In the genomic region with DNA sequence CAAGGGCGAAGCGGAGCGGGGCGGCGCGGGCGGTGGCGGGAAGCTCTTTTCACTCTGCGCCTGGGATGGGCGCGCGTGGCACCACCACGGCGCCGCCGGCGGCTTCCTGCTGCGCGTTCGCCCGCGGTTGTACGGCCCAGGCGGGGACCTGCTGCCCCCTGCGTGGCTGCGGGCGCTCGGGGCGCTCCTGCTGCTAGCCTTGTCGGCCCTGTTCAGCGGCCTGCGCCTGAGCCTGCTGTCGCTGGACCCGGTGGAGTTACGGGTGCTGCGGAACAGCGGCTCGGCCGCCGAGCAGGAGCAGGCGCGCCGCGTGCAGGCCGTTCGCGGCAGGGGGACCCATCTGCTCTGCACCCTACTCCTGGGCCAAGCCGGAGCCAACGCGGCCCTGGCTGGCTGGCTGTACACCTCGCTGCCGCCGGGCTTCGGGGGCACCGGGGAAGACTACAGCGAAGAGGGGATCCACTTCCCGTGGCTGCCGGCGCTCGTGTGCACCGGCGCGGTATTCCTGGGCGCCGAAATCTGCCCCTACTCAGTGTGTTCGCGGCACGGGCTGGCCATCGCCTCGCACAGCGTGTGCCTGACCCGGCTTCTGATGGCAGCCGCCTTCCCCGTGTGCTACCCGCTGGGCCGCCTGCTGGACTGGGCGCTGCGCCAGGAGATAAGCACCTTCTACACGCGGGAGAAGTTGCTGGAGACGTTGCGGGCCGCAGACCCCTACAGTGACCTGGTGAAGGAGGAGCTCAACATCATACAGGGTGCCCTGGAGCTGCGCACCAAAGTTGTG, we compare ENCODE assay signal across 9 cellular contexts. TPM values are rescaled to one million over a fixed set of nuclear protein-coding genes. Genes with fewer than 3 reads are reported as not detected.
A peak's percentile ranks its signal among the peaks of the same experiment; 100 is the strongest.
DNase-seq lines count a peak whose midpoint lies in the region; ATAC-seq, FAIRE-seq and TF ChIP-seq lines count a peak whose summit lies in the region.
"Had no signal": no experiment of that assay in that cellular context is flagged by ENCODE, and none has a peak within 500 bp of the region (broad histone marks: within the 10 kb centered on the region; RNA-seq: fewer than 3 reads in every experiment).

No MANE protein-coding gene starts in this region.

- TF ChIP-seq POLR2A in gastroesophageal sphincter (IDR thresholded peaks at IDR 0.05): no peak

- H3K4me1 ChIP-seq in gastroesophageal sphincter: peaks cover 0 to 29% (median 5%) of the 10 kb centered on the region in 3 donors

- no peak for TF ChIP-seq EP300 in gastroesophageal sphincter (IDR thresholded peaks at IDR 0.05)

- peaks cover 16% of the 10 kb centered on the region for H3K4me1 Mint-ChIP-seq in activated CD8-positive, alpha-beta T cell treated with anti-CD3 and anti-CD28 coated beads for 36 hours (ENCODE audit: low read depth)

- peak overlapping the region; percentile 43 to 75 for H3K4me3 ChIP-seq in gastroesophageal sphincter

- peaks cover 4% of the 10 kb centered on the region for H3K36me3 Mint-ChIP-seq in activated CD8-positive, alpha-beta T cell treated with anti-CD3 and anti-CD28 coated beads for 36 hours (ENCODE audit: low read depth)

- no peak for TF ChIP-seq CTCF in activated CD8-positive, alpha-beta T cell treated with anti-CD3 and anti-CD28 coated beads for 36 hours (IDR thresholded peaks at IDR 0.05)
- TF ChIP-seq CTCF in gastroesophageal sphincter (IDR thresholded peaks at IDR 0.05): peak in 2 of 4 experiments; percentile 6 to 19

- H3K4me3 Mint-ChIP-seq in activated CD8-positive, alpha-beta T cell treated with anti-CD3 and anti-CD28 coated beads for 36 hours: peak overlapping the region; percentile 62

- H3K27me3 Mint-ChIP-seq in activated CD8-positive, alpha-beta T cell treated with anti-CD3 and anti-CD28 coated beads for 36 hours: peaks cover 37% of the 10 kb centered on the region

- no peaks in the 10 kb centered on the region for H3K9me3 ChIP-seq in gastroesophageal sphincter

- DNase-seq in NCI-H82 (lab: John Stamatoyannopoulos, UW): peak; percentile 63
- no peak for DNase-seq in NCI-H82 treated with DMSO at 0.1 percent for 48 hours (lab: John Stamatoyannopoulos, UW; ENCODE audit: unreplicated experiment)
- peak; percentile 20 for DNase-seq in activated CD8-positive, alpha-beta T cell treated with anti-CD3 and anti-CD28 coated beads for 36 hours
- DNase-seq in posterior cingulate gyrus: peak in 8 of 10 donors; percentile 17 to 88 (median 32)
- no peak for DNase-seq in activated gamma-delta T cell treated with Interleukin-2 at 50 U/mL for 16 hours
- no peak for DNase-seq in GM19239 (ENCODE audit: insufficient read length, low spot score)
- DNase-seq: DND-41 had no signal

- peak overlapping the region in 3 of 4 donors; percentile 7 to 63 (median 59) for H3K27ac ChIP-seq in gastroesophageal sphincter

- no CpG with 5 or more reads among the region's 84 CpGs for WGBS in gastroesophageal sphincter (ENCODE audit: low coverage in 1 of 2), 2 donors

- CTCF ChIA-PET in activated CD8-positive, alpha-beta T cell treated with anti-CD3 and anti-CD28 coated beads for 36 hours (lab: Charles Lee): no interaction called here

- peaks cover 19% of the 10 kb centered on the region for H3K27me3 ChIP-seq in gastroesophageal sphincter

- POLR2A ChIA-PET in activated CD8-positive, alpha-beta T cell treated with anti-CD3 and anti-CD28 coated beads for 36 hours (lab: Charles Lee): no interaction called here

- H3K9me3 Mint-ChIP-seq in activated CD8-positive, alpha-beta T cell treated with anti-CD3 and anti-CD28 coated beads for 36 hours: no peaks in the 10 kb centered on the region

- intact Hi-C loops in activated CD8-positive, alpha-beta T cell treated with anti-CD3 and anti-CD28 coated beads for 36 hours (cut with micrococcal nuclease): no loop called here
- intact Hi-C loops in posterior cingulate gyrus (cut with DNase I): no loop called here

- ATAC-seq in HG02885 (IDR thresholded peaks at IDR 0.05; ENCODE audit: poor library complexity, unreplicated experiment): peak; percentile 46
- peak; percentile 52 for ATAC-seq in activated CD8-positive, alpha-beta T cell treated with anti-CD3 and anti-CD28 coated beads for 36 hours
- ATAC-seq in gastroesophageal sphincter: peak; percentile 65

- no peak for FAIRE-seq in GM19239 (lab: Jason Lieb, UNC)

- no peak overlapping the region for H3K27ac Mint-ChIP-seq in activated CD8-positive, alpha-beta T cell treated with anti-CD3 and anti-CD28 coated beads for 36 hours

- H3K36me3 ChIP-seq in gastroesophageal sphincter: no peaks in the 10 kb centered on the region

RNA-seq across cellular contexts. Expression of gene CNNM1, which starts 0.9 kb away (rescaled TPM):
- total RNA-seq in activated CD8-positive, alpha-beta T cell treated with anti-CD3 and anti-CD28 coated beads for 36 hours: 1 to 10 TPM in 1 of 2 experiments, under 1 TPM in 1; 0.83 to 1.2 TPM
- total RNA-seq in gastroesophageal sphincter: 1 to 10 TPM; 1.9 to 3.1 (median 3.0) TPM

Comparison
In these comparisons a context has a peak if more than half of its experiments do, and no peak if none do; other contexts are left out.
1. DNase-seq: peak in NCI-H82 (single experiment), activated CD8-positive, alpha-beta T cell treated with anti-CD3 and anti-CD28 coated beads for 36 hours (single experiment) and posterior cingulate gyrus (8 of 10); none in NCI-H82 treated with DMSO at 0.1 percent for 48 hours (single experiment), activated gamma-delta T cell treated with Interleukin-2 at 50 U/mL for 16 hours (single experiment) and GM19239 (single experiment).
2. Peak in every context shown above with its lines, with median percentiles within 50 percentile points of each other: ATAC-seq.